Comparison of ENCODE assay signal across 1 cellular context in the genomic region with DNA sequence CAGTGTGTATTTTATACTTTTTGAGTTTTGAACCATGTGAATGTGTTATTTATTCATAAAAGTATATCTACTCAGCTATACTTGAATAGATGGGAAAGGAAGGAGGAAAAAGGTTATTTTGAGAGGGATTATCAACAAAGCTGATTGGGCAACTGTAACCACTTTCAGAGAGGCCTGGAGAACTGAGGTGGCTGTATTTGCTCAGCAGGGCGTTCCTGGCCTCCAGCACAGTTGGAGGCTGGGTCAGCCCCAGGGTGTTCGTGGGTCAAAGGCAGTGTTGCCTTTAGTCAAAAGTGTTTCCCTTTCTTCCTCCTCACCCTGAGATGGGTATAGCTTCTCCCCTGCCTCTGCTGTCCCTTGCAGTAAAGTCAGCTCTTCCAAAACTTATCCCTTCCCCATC.
TF ChIP-seq lines count a peak whose summit lies in the region.

No MANE protein-coding gene starts in this region.

TF ChIP-seq in liver, 16 proteins besides CTCF, POLR2A, EP300 and RAD21 (continued from another document):
- TF ChIP-seq, protein P1, sequence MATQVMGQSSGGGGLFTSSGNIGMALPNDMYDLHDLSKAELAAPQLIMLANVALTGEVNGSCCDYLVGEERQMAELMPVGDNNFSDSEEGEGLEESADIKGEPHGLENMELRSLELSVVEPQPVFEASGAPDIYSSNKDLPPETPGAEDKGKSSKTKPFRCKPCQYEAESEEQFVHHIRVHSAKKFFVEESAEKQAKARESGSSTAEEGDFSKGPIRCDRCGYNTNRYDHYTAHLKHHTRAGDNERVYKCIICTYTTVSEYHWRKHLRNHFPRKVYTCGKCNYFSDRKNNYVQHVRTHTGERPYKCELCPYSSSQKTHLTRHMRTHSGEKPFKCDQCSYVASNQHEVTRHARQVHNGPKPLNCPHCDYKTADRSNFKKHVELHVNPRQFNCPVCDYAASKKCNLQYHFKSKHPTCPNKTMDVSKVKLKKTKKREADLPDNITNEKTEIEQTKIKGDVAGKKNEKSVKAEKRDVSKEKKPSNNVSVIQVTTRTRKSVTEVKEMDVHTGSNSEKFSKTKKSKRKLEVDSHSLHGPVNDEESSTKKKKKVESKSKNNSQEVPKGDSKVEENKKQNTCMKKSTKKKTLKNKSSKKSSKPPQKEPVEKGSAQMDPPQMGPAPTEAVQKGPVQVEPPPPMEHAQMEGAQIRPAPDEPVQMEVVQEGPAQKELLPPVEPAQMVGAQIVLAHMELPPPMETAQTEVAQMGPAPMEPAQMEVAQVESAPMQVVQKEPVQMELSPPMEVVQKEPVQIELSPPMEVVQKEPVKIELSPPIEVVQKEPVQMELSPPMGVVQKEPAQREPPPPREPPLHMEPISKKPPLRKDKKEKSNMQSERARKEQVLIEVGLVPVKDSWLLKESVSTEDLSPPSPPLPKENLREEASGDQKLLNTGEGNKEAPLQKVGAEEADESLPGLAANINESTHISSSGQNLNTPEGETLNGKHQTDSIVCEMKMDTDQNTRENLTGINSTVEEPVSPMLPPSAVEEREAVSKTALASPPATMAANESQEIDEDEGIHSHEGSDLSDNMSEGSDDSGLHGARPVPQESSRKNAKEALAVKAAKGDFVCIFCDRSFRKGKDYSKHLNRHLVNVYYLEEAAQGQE (IDR thresholded peaks at IDR 0.05), result no peak
- peak; percentile 88 to 97 for TF ChIP-seq RXRA (IDR thresholded peaks at IDR 0.05)
- peak; percentile 81 for TF ChIP-seq FOXA2 (IDR thresholded peaks at IDR 0.05)
- peak; percentile 25 for TF ChIP-seq HNF4G (IDR thresholded peaks at IDR 0.05)
- peak; percentile 54 to 84 for TF ChIP-seq JUND (IDR thresholded peaks at IDR 0.05)
